In genomic region chr1:155892801-155893200, GRCh38 we compare ENCODE assay signal across 10 cellular contexts. TPM values are rescaled to one million over a fixed set of nuclear protein-coding genes. Genes with fewer than 3 reads are reported as not detected.
DNase-seq lines count a peak whose midpoint lies in the region; ATAC-seq, FAIRE-seq and TF ChIP-seq lines count a peak whose summit lies in the region.
"Had no signal": no experiment of that assay in that cellular context is flagged by ENCODE, and none has a peak within 500 bp of the region (broad histone marks: within the 10 kb centered on the region; RNA-seq: fewer than 3 reads in every experiment).

No MANE protein-coding gene starts in this region.

- no peak overlapping the region for H4K12ac ChIP-seq in trophoblast cell (ENCODE audit: low read depth, low read length)

- H3K4me1 Mint-ChIP-seq in CD8-positive, alpha-beta memory T cell = peaks cover 11 to 17% (median 13%) of the 10 kb centered on the region in 3 donors

- H2AFZ ChIP-seq in trophoblast cell (ENCODE audit: insufficient read depth, low read length, poor library complexity) = no peak overlapping the region

- H2BK120ac ChIP-seq in trophoblast cell (ENCODE audit: insufficient read depth, low read length, poor library complexity) = no peak overlapping the region

- no peak overlapping the region for H3K14ac ChIP-seq in trophoblast cell (ENCODE audit: low read length)

- no peak overlapping the region for H3K4me2 ChIP-seq in trophoblast cell (ENCODE audit: low read length)

- no peaks in the 10 kb centered on the region for H3K79me2 ChIP-seq in trophoblast cell (ENCODE audit: control insufficient read depth, insufficient read depth, low read length, poor library complexity)

- ATAC-seq in HG03039 (IDR thresholded peaks at IDR 0.05; ENCODE audit: unreplicated experiment) = no peak
- ATAC-seq in HG03571 (IDR thresholded peaks at IDR 0.05; ENCODE audit: unreplicated experiment) = no peak

- H3K36me3 Mint-ChIP-seq in CD8-positive, alpha-beta memory T cell = peaks cover 0 to 15% (median 2%) of the 10 kb centered on the region in 3 donors

- H4K91ac ChIP-seq in trophoblast cell (ENCODE audit: low read depth, low read length) = no peak overlapping the region

- no peaks in the 10 kb centered on the region for H3K79me1 ChIP-seq in trophoblast cell (ENCODE audit: low read length)

- H3K9me3 Mint-ChIP-seq in CD8-positive, alpha-beta memory T cell = no peaks in the 10 kb centered on the region

- no peak overlapping the region for H3K23ac ChIP-seq in trophoblast cell (ENCODE audit: low read length)

- DNase-seq in CD8-positive, alpha-beta memory T cell = no peak
- DNase-seq in RCC 7860 (ENCODE audit: low spot score) (peak; percentile 72), epithelial cell of esophagus (ENCODE audit: low read depth) (peak; percentile 71), trophoblast cell (peak; percentile 47 to 80), NCI-H1417 (lab: John Stamatoyannopoulos, UW) (no peak)
- no peak for DNase-seq in activated CD4-positive, alpha-beta T cell treated with anti-CD3 and anti-CD28 coated beads, Interleukin-2, amount 50 U/mL, for 4 hours
- DNase-seq: occipital lobe had no signal

- no CpG with 5 or more reads among the region's 3 CpGs for WGBS in trophoblast cell (ENCODE audit: extremely low coverage, insufficient coverage, insufficient read length)

- H3K4me3 ChIP-seq in CD8-positive, alpha-beta memory T cell (ENCODE audit: low read length) = no peak overlapping the region
- H3K4me3 ChIP-seq in epithelial cell of esophagus (ENCODE audit: low read length) (no peak overlapping the region), trophoblast cell (ENCODE audit: low read depth, low read length) (no peak overlapping the region)

- H3K9me3 ChIP-seq in CD8-positive, alpha-beta memory T cell (ENCODE audit: low read length) = no peaks in the 10 kb centered on the region
- H3K9me3 ChIP-seq in trophoblast cell (ENCODE audit: insufficient read depth, low read depth, low read length) = no peaks in the 10 kb centered on the region

- H3K18ac ChIP-seq in trophoblast cell (ENCODE audit: low read length) = no peak overlapping the region

- no peak overlapping the region for H3K9ac ChIP-seq in trophoblast cell (ENCODE audit: low read length)

- POLR2A ChIA-PET in CD8-positive, alpha-beta memory T cell (lab: Charles Lee) = interaction anchor here (0.6 kb wide), 1 partner anchor 55 kb away, joined by 3 read pairs; no protein-coding TSS in a partner anchor

- H3K36me3 ChIP-seq in CD8-positive, alpha-beta memory T cell (ENCODE audit: insufficient read depth, low read length) = peaks cover 3% of the 10 kb centered on the region
- H3K36me3 ChIP-seq in trophoblast cell (ENCODE audit: control insufficient read depth in 1 of 2, insufficient read depth in 2 of 2, low read length in 2 of 2) = peaks cover 7% of the 10 kb centered on the region in 2 experiments

- H3K4me1 ChIP-seq in CD8-positive, alpha-beta memory T cell (ENCODE audit: insufficient read depth, low read length) = peaks cover 14% of the 10 kb centered on the region
- no peaks in the 10 kb centered on the region for H3K4me1 ChIP-seq in trophoblast cell (ENCODE audit: control insufficient read depth in 1 of 2, insufficient read depth in 2 of 2, low read length in 2 of 2)

- TF ChIP-seq CTCF in epithelial cell of esophagus (IDR thresholded peaks at IDR 0.05; ENCODE audit: insufficient read depth, low read depth, low read length, missing control alignments) = no peak

- H4K8ac ChIP-seq in trophoblast cell (ENCODE audit: low read depth, low read length) = no peak overlapping the region

- no peak overlapping the region for H2AK5ac ChIP-seq in trophoblast cell (ENCODE audit: low read length)

- no peaks in the 10 kb centered on the region for H3K27me3 ChIP-seq in CD8-positive, alpha-beta memory T cell (ENCODE audit: insufficient read depth, low read length, poor library complexity, severe bottlenecking)
- H3K27me3 ChIP-seq in trophoblast cell (ENCODE audit: insufficient read depth, low read length) = no peaks in the 10 kb centered on the region

- H3K4ac ChIP-seq in trophoblast cell (ENCODE audit: low read depth, low read length) = no peak overlapping the region

- no peak overlapping the region for H2BK12ac ChIP-seq in trophoblast cell (ENCODE audit: low read length)

- peak overlapping the region in 6 of 8 donors; percentile 30 to 93 (median 74) for H3K27ac Mint-ChIP-seq in CD8-positive, alpha-beta memory T cell

- no peak overlapping the region for H3K4me3 Mint-ChIP-seq in CD8-positive, alpha-beta memory T cell

- no peak overlapping the region for H3K27ac ChIP-seq in CD8-positive, alpha-beta memory T cell (ENCODE audit: low read depth, low read length)
- H3K27ac ChIP-seq in trophoblast cell (ENCODE audit: low read depth, low read length) = no peak overlapping the region

- FAIRE-seq in RCC 7860 (lab: Jason Lieb, UNC) = peak; percentile 76

- CTCF ChIA-PET in CD8-positive, alpha-beta memory T cell (lab: Charles Lee) = interaction anchor here (1.5 kb wide), 1 partner anchor 23 kb away, joined by 3 read pairs; no protein-coding TSS in a partner anchor

- H3K27me3 Mint-ChIP-seq in CD8-positive, alpha-beta memory T cell = no peaks in the 10 kb centered on the region
- H3K27me3 Mint-ChIP-seq: activated naive CD8-positive, alpha-beta T cell had no signal

- H2BK5ac ChIP-seq in trophoblast cell (ENCODE audit: low read depth, low read length, poor library complexity) = no peak overlapping the region

RNA-seq across cellular contexts. Expression of gene RIT1, which starts 18.3 kb away (rescaled TPM):
- 10 to 100 TPM; 13.7 to 16.9 TPM for total RNA-seq in CD8-positive, alpha-beta memory T cell
- polyA plus RNA-seq in CD8-positive, alpha-beta memory T cell = 17.7 TPM
- 47.7 and 49.1 TPM in 2 replicates for polyA plus RNA-seq in trophoblast cell (2013)

RNA-seq across cellular contexts. Expression of gene SYT11, which starts 33.4 kb away (rescaled TPM):
- 10 to 100 TPM; 22.7 TPM for total RNA-seq in CD8-positive, alpha-beta memory T cell
- 19.3 TPM for polyA plus RNA-seq in CD8-positive, alpha-beta memory T cell
- 0.31 and 0.36 TPM in 2 replicates for polyA plus RNA-seq in trophoblast cell (2013)

RNA-seq across cellular contexts. Expression of gene GON4L, which starts 35.8 kb away (rescaled TPM):
- 10 to 100 TPM; 53.3 to 60.8 TPM for total RNA-seq in CD8-positive, alpha-beta memory T cell
- 42.9 TPM for polyA plus RNA-seq in CD8-positive, alpha-beta memory T cell
- 19.0 and 19.1 TPM in 2 replicates for polyA plus RNA-seq in trophoblast cell (2013)

RNA-seq across cellular contexts. Expression of gene KHDC4, which starts 41.4 kb away (rescaled TPM):
- total RNA-seq in CD8-positive, alpha-beta memory T cell = 10 to 100 TPM; 58.8 to 61.2 TPM
- 8.2 TPM for polyA plus RNA-seq in CD8-positive, alpha-beta memory T cell
- 38.9 and 40.5 TPM in 2 replicates for polyA plus RNA-seq in trophoblast cell (2013)

RNA-seq across cellular contexts. Expression of gene RXFP4, which starts 48.6 kb away (rescaled TPM):
- not detected for total RNA-seq in CD8-positive, alpha-beta memory T cell
- 0.29 TPM for polyA plus RNA-seq in CD8-positive, alpha-beta memory T cell
- polyA plus RNA-seq in trophoblast cell (2013) = not detected in 2 replicates
- total RNA-seq: occipital lobe had no signal

Comparison
In these comparisons a context has a peak if more than half of its experiments do, and no peak if none do; other contexts are left out.
1. DNase-seq: peak in RCC 7860 (single experiment), epithelial cell of esophagus (single experiment) and trophoblast cell (2 of 2); none in CD8-positive, alpha-beta memory T cell (0 of 5), NCI-H1417 (0 of 3) and activated CD4-positive, alpha-beta T cell treated with anti-CD3 and anti-CD28 coated beads, Interleukin-2, amount 50 U/mL, for 4 hours (0 of 2).